In genomic region chr16:86231996-86232350, GRCh38 we compare ENCODE assay signal across 13 cellular contexts.
"Had no signal": no experiment of that assay in that cellular context is flagged by ENCODE, and none has a peak within 500 bp of the region (broad histone marks: within the 10 kb centered on the region; RNA-seq: fewer than 3 reads in every experiment).

No MANE protein-coding gene starts in this region.

- H3K27me3 ChIP-seq: neural progenitor cell, uterus had no signal

- H3K4me2 ChIP-seq: neural progenitor cell had no signal

- H3K4me3 Mint-ChIP-seq: naive thymus-derived CD8-positive, alpha-beta T cell; neural progenitor cell had no signal

- H3K36me3 Mint-ChIP-seq: naive thymus-derived CD8-positive, alpha-beta T cell had no signal

- ATAC-seq: mucosa of descending colon; naive thymus-derived CD8-positive, alpha-beta T cell had no signal

- H3K4me1 Mint-ChIP-seq: naive thymus-derived CD8-positive, alpha-beta T cell had no signal

- H3K9me3 ChIP-seq: heart left ventricle, mucosa of descending colon, uterus had no signal

- H3K27ac ChIP-seq: heart left ventricle, neural progenitor cell, uterus had no signal

- H3K9ac ChIP-seq: neural progenitor cell had no signal

- H2AFZ ChIP-seq: neural progenitor cell had no signal

- DNase-seq: cortex of kidney; effector CD8-positive, alpha-beta T cell; heart left ventricle; kidney glomerular epithelial cell; small intestine; stimulated activated CD4-positive, alpha-beta T cell treated with anti-CD3 and anti-CD28 coated beads, Interleukin-2, amount 100 ng/mL, for 48 hours; stimulated activated naive CD4-positive, alpha-beta T cell treated with Interleukin-2 at 50 U/mL for 16 hours; trophoblast cell had no signal

- H3K27ac Mint-ChIP-seq: naive thymus-derived CD8-positive, alpha-beta T cell; neural progenitor cell had no signal

- H3K4me1 ChIP-seq: heart left ventricle, neural progenitor cell, uterus had no signal

- H3K36me3 ChIP-seq: heart left ventricle, neural progenitor cell, uterus had no signal

- H3K4me3 ChIP-seq: dorsolateral prefrontal cortex, heart left ventricle, mucosa of descending colon, neural progenitor cell, uterus had no signal
